In the genomic region with DNA sequence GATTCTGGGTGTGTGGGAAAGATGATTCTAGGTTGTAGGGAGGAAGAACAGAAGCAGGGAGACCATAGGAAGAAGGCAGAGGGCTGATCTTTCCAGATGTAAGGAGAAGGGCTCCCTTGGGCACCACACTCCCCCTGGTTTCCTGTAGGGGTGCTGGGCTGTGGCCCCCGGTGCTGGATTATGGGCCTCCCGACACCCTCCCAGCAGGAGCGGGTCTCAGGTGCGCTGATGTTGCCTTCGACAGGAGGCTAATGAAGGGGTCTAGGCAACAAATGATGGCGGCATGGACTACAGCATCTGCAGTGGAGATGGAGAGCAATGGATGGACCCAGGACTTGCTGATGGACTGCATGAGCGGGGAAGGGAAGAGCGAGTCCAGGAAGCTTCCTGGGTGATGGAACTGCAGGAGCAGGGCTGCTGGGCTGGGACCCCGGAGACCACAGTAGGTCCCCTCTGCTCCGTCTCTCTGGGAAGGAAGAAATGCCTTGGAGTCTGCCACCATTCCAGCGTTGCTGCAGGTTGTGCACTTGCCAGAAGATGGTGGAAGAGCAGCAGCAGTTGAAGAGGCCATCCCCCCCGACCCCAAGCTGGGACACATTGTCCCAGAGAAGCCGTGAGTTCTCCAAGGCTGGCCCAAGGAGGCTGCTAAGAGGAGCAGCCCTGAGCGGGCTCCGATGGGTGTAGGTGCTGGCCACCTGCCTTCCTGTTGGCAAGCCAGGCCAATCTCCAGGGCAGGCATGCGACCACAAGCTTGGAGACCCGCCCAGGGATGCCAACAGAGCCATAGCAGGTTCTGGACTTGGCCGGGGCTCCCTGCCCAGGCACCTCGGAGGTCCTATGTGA, we compare ENCODE assay signal across 22 cellular contexts.
DNase-seq lines count a peak whose midpoint lies in the region; ATAC-seq, FAIRE-seq and TF ChIP-seq lines count a peak whose summit lies in the region.
"Had no signal": no experiment of that assay in that cellular context is flagged by ENCODE, and none has a peak within 500 bp of the region (broad histone marks: within the 10 kb centered on the region; RNA-seq: fewer than 3 reads in every experiment).

No MANE protein-coding gene starts in this region.

- H4K20me1 ChIP-seq in H1 (replicated peaks in 1 of 2; ENCODE audit: control insufficient read depth in 1 of 2, insufficient read depth in 2 of 2, low read length in 2 of 2) (no peaks in the 10 kb centered on the region), HepG2 (ENCODE audit: insufficient read depth, low read length) (no peaks in the 10 kb centered on the region)

- TF ChIP-seq POLR2A in H1 (IDR thresholded peaks at IDR 0.05; ENCODE audit: control extremely low read depth in 1 of 2, low read depth in 2 of 2, low read length in 2 of 2) (no peak), HepG2 (IDR thresholded peaks at IDR 0.05; ENCODE audit: insufficient read depth in 1 of 2, low read depth in 2 of 2, low read length in 2 of 2) (no peak)

- CTCF ChIA-PET in H1 (lab: Charles Lee; ENCODE audit: partially characterized antibody), result interaction anchor here (0.6 to 23.6 kb wide), 4 partner anchors 9 to 1121 kb away, joined by 3 to 554 read pairs (median 12); no protein-coding TSS in a partner anchor
- CTCF ChIA-PET in HepG2 (lab: Yijun Ruan, JAX; ENCODE audit: low intra/inter-chr PET ratio, low total read pairs), result no interaction called here

- H3K4ac ChIP-seq in H1 (replicated peaks; ENCODE audit: insufficient read length, low read depth, low read length), result no peak overlapping the region
- no peak overlapping the region for H3K4ac ChIP-seq in neuronal stem cell (ENCODE audit: low read length)

- TF ChIP-seq EP300 in H1 (IDR thresholded peaks at IDR 0.05; ENCODE audit: borderline replicate concordance in 1 of 2, low read depth in 2 of 2, low read length in 2 of 2), result no peak
- no peak for TF ChIP-seq EP300 in HepG2 (IDR thresholded peaks at IDR 0.05; ENCODE audit: low read depth in 2 of 2, low read length in 2 of 2)
- no peak for TF ChIP-seq EP300 in HepG2 (CRISPR knock-in tag; IDR thresholded peaks at IDR 0.05; ENCODE audit: borderline replicate concordance)

- intact Hi-C loops in HepG2 (cut with micrococcal nuclease; ENCODE audit: unreplicated experiment), result no loop called here

- H3K14ac ChIP-seq in H1 (ENCODE audit: insufficient read length), result no peak overlapping the region
- no peak overlapping the region for H3K14ac ChIP-seq in neuronal stem cell (ENCODE audit: low read length)

- H2BK15ac ChIP-seq in H1 (ENCODE audit: low read length), result no peak overlapping the region
- no peak overlapping the region for H2BK15ac ChIP-seq in neuronal stem cell (ENCODE audit: low read length)

- H3K79me1 ChIP-seq in H1 (ENCODE audit: low read depth, low read length) (no peaks in the 10 kb centered on the region), neuronal stem cell (ENCODE audit: low read depth, low read length) (no peaks in the 10 kb centered on the region)

- H2AFZ ChIP-seq in H1 (ENCODE audit: low read length) (no peak overlapping the region), HepG2 (ENCODE audit: low read length) (no peak overlapping the region), neuronal stem cell (ENCODE audit: low read length) (no peak overlapping the region)

- H4K91ac ChIP-seq in H1 (replicated peaks; ENCODE audit: insufficient read length, low read length), result no peak overlapping the region
- no peak overlapping the region for H4K91ac ChIP-seq in neuronal stem cell (ENCODE audit: low read depth, low read length, poor library complexity)

- no peak overlapping the region for H2AK5ac ChIP-seq in H1 (ENCODE audit: low read depth, low read length)
- H2AK5ac ChIP-seq in neuronal stem cell (ENCODE audit: low read depth, low read length), result peak overlapping the region; percentile 80

- no peak overlapping the region for H4K5ac ChIP-seq in H1 (ENCODE audit: insufficient read length, low read depth, low read length)

- TF ChIP-seq RAD21 in H1 (IDR thresholded peaks at IDR 0.05 in 1 of 2, conservative IDR thresholded peaks at IDR 0.05 in 1 of 2; ENCODE audit: low read depth in 2 of 2, low read length in 2 of 2) (0 out of 4 replicates have a peak, but pooled peaks have one; percentile 3 to 9), HepG2 (CRISPR knock-in tag; IDR thresholded peaks at IDR 0.05) (no peak)

- ATAC-seq in HepG2, result no peak
- ATAC-seq: GM12878 had no signal

- BruUV-seq in HepG2 (replicated peaks; lab: Mats Ljungman, UMichigan), result no TSS peak

- DNase-seq in WERI-Rb-1 (no peak), H1 (ENCODE audit: low read depth in 1 of 2, low spot score in 2 of 2) (no peak), HepG2 (ENCODE audit: low spot score) (no peak), neuronal stem cell (ENCODE audit: low spot score) (no peak), GM20000 (ENCODE audit: low spot score) (no peak), SHP77 (lab: John Stamatoyannopoulos, UW) (no peak), NCI-H1930 (lab: John Stamatoyannopoulos, UW) (no peak)
- DNase-seq: ACHN; BE2C; C1 segment of cervical spinal cord; CD4-positive, CD25-positive, alpha-beta regulatory T cell; CD8-positive, alpha-beta memory T cell; COR-L47; DMS 273 treated with DMSO at 0.1 percent for 48 hours; DMS53; DND-41; EL; HCEC 1CT had no signal

- FAIRE-seq in H1 (lab: Jason Lieb, UNC) (no peak), HepG2 (lab: Jason Lieb, UNC) (no peak)
- FAIRE-seq: A204.1, GM12878, H54, HTR-8/SVneo had no signal

- in situ Hi-C loops in HepG2 (cut with HindIII; ENCODE audit: extremely low pct_ligation_motif_present, low pct_unique_long_range_greater_than_20kb), result no loop called here

- no peak overlapping the region for H3K4me2 ChIP-seq in H1 (ENCODE audit: insufficient read depth in 1 of 2, low read depth in 2 of 2, low read length in 2 of 2)
- H3K4me2 ChIP-seq in HepG2 (ENCODE audit: low read depth, low read length), result no peak overlapping the region
- no peak overlapping the region for H3K4me2 ChIP-seq in neuronal stem cell (ENCODE audit: insufficient read depth, low read length, poor library complexity, severe bottlenecking)

- H3K18ac ChIP-seq in H1 (ENCODE audit: extremely low read depth, low read length), result no peak overlapping the region
- H3K18ac ChIP-seq in neuronal stem cell (ENCODE audit: low read length), result peak overlapping the region; percentile 69

- H3K36me3 ChIP-seq in WERI-Rb-1 (no peaks in the 10 kb centered on the region), H1 (ENCODE audit: control insufficient read depth in 2 of 4, insufficient read depth in 4 of 4, low read length in 3 of 4) (no peaks in the 10 kb centered on the region), HepG2 (replicated peaks in 1 of 2; ENCODE audit: control insufficient read depth in 1 of 2, insufficient read depth in 2 of 2, low read length in 2 of 2) (no peaks in the 10 kb centered on the region), neuronal stem cell (replicated peaks in 1 of 2; ENCODE audit: control insufficient read depth in 2 of 2, insufficient read depth in 2 of 2, low read length in 2 of 2) (no peaks in the 10 kb centered on the region)
- H3K36me3 ChIP-seq: BE2C had no signal

- peaks cover 0 to 6% (median 3%) of the 10 kb centered on the region in 4 experiments; a peak in 3 of 7 replicates for H3K4me1 ChIP-seq in H1 (replicated peaks in 1 of 4; ENCODE audit: control insufficient read depth in 3 of 4, insufficient read depth in 4 of 4, low read length in 3 of 4)
- peaks cover 33% of the 10 kb centered on the region for H3K4me1 ChIP-seq in HepG2 (ENCODE audit: insufficient read depth, low read length)
- peaks cover 3 to 19% of the 10 kb centered on the region in 2 donors for H3K4me1 ChIP-seq in neuronal stem cell (ENCODE audit: control insufficient read depth in 2 of 2, insufficient read depth in 1 of 2, low read depth in 1 of 2, low read length in 2 of 2)

- POLR2A ChIA-PET in H1 (lab: Charles Lee; ENCODE audit: partially characterized antibody) (interaction anchor here (1.0 to 1.6 kb wide), 3 partner anchors 11 to 77 kb away, joined by 3 to 6 read pairs (median 3); no protein-coding TSS in a partner anchor), HepG2 (lab: Yijun Ruan, JAX) (interaction anchor here (1.1 to 1.2 kb wide), 2 partner anchors 29 to 77 kb away, joined by 3 to 4 read pairs; no protein-coding TSS in a partner anchor)

- H3K23ac ChIP-seq in H1 (ENCODE audit: insufficient read length) (no peak overlapping the region), neuronal stem cell (ENCODE audit: low read depth, low read length, poor library complexity) (no peak overlapping the region)

- no peak overlapping the region; the same call in 1 of the 2 replicates for H4K8ac ChIP-seq in H1 (ENCODE audit: extremely low read depth, insufficient read depth, low read length)
- H4K8ac ChIP-seq in neuronal stem cell (ENCODE audit: low read depth, low read length), result no peak overlapping the region

- TF ChIP-seq CTCF in WERI-Rb-1 (IDR thresholded peaks at IDR 0.05; ENCODE audit: low read depth, low read length) (peak; percentile 31), H1 (IDR thresholded peaks at IDR 0.05; ENCODE audit: control extremely low read depth in 1 of 3, insufficient read depth in 1 of 3, low read depth in 1 of 3, low read length in 3 of 3) (no peak), HepG2 (CRISPR knock-in tag; IDR thresholded peaks at IDR 0.05) (peak; percentile 37; the same call in 1 of the 2 replicates), GM20000 (IDR thresholded peaks at IDR 0.05; ENCODE audit: extremely low read depth, missing control alignments) (no peak)

- H2BK12ac ChIP-seq in H1 (ENCODE audit: low read depth, low read length) (no peak overlapping the region), neuronal stem cell (ENCODE audit: low read length) (peak overlapping the region; percentile 68)

- H2BK5ac ChIP-seq in H1 (ENCODE audit: low read depth, low read length), result no peak overlapping the region
- H2BK5ac ChIP-seq in neuronal stem cell (ENCODE audit: low read length), result peak overlapping the region; percentile 83

- H3K79me2 ChIP-seq in H1 (ENCODE audit: control insufficient read depth in 1 of 2, insufficient read depth in 2 of 2, low read length in 2 of 2) (no peaks in the 10 kb centered on the region), HepG2 (ENCODE audit: insufficient read depth, low read length) (no peaks in the 10 kb centered on the region)

- WGBS in H1 (ENCODE audit: extremely low coverage in 1 of 2, insufficient coverage in 1 of 2, insufficient read length in 1 of 2, insufficient replicate concordance in 2 of 2, low coverage in 1 of 2, low lambda C conversion rate in 2 of 2, missing lambda C conversion rate in 1 of 2), 2 experiments, result 86% methylated on average over 18 of the region's 19 CpGs; no CpG with 5 or more reads in 1 of the 2 experiments
- 57% methylated on average over 10 of the region's 19 CpGs for WGBS in HepG2 (ENCODE audit: low lambda C conversion rate)
- no CpG with 5 or more reads among the region's 19 CpGs for WGBS in neuronal stem cell (ENCODE audit: extremely low coverage in 2 of 2, insufficient read length in 2 of 2, insufficient replicate concordance in 1 of 2), 2 donors

- no peak overlapping the region for H3K9ac ChIP-seq in H1 (replicated peaks in 1 of 4; ENCODE audit: extremely low read depth in 1 of 4, low read depth in 3 of 4, low read length in 3 of 4)
- no peak overlapping the region for H3K9ac ChIP-seq in HepG2 (ENCODE audit: insufficient read depth, low read depth, low read length)
- H3K9ac ChIP-seq in neuronal stem cell (ENCODE audit: low read depth, low read length, poor library complexity), result no peak overlapping the region

- H3K56ac ChIP-seq in H1 (replicated peaks; ENCODE audit: insufficient read length, low read depth, low read length), result no peak overlapping the region

- H3K9me3 ChIP-seq in WERI-Rb-1 (ENCODE audit: severe bottlenecking) (no peaks in the 10 kb centered on the region), H1 (ENCODE audit: insufficient read depth in 2 of 2, low read depth in 1 of 2, low read length in 1 of 2) (no peaks in the 10 kb centered on the region), HepG2 (ENCODE audit: low read length) (no peaks in the 10 kb centered on the region), neuronal stem cell (replicated peaks in 1 of 2; ENCODE audit: control insufficient read depth in 2 of 2, insufficient read depth in 1 of 2, low read depth in 1 of 2, low read length in 2 of 2) (no peaks in the 10 kb centered on the region)
- H3K9me3 ChIP-seq: BE2C had no signal

- H2BK120ac ChIP-seq in H1 (replicated peaks; ENCODE audit: low read depth, low read length) (no peak overlapping the region), neuronal stem cell (ENCODE audit: low read depth, low read length) (no peak overlapping the region)

- H3K4me3 ChIP-seq in WERI-Rb-1 (ENCODE audit: low read depth, low read length) (no peak overlapping the region), H1 (ENCODE audit: extremely low read depth in 1 of 4, insufficient read depth in 2 of 4, low read depth in 3 of 4, low read length in 4 of 4) (no peak overlapping the region), HepG2 (replicated peaks in 1 of 3; ENCODE audit: insufficient read depth in 1 of 3, low read depth in 2 of 3, low read length in 3 of 3) (no peak overlapping the region), neuronal stem cell (ENCODE audit: low read length in 2 of 2) (no peak overlapping the region)
- H3K4me3 ChIP-seq: GM12878 had no signal

- H3K23me2 ChIP-seq in H1 (ENCODE audit: low read depth, low read length), result peaks cover 2% of the 10 kb centered on the region; the same call in 1 of the 2 replicates

- H2BK20ac ChIP-seq in H1 (ENCODE audit: low read length), result no peak overlapping the region

- H3K27ac ChIP-seq in WERI-Rb-1 (no peak overlapping the region), H1 (ENCODE audit: low read depth, low read length) (no peak overlapping the region), HepG2 (ENCODE audit: extremely low read length, insufficient read depth, low read length) (no peak overlapping the region), neuronal stem cell (replicated peaks; ENCODE audit: low read length) (no peak overlapping the region)

- H3K27me3 ChIP-seq in WERI-Rb-1 (ENCODE audit: insufficient read depth, low read depth, severe bottlenecking) (no peaks in the 10 kb centered on the region), H1 (replicated peaks in 1 of 4; ENCODE audit: control insufficient read depth in 3 of 4, extremely low read depth in 1 of 4, insufficient read depth in 3 of 4, low read length in 3 of 4) (peaks cover 0 to 15% (median 13%) of the 10 kb centered on the region in 4 experiments; a peak in 6 of 7 replicates), HepG2 (ENCODE audit: control insufficient read depth in 1 of 2, insufficient read depth in 2 of 2, low read length in 2 of 2) (peaks cover 3 to 28% of the 10 kb centered on the region in 2 experiments), neuronal stem cell (ENCODE audit: control insufficient read depth in 3 of 3, insufficient read depth in 3 of 3, low read depth in 1 of 3, low read length in 3 of 3) (peaks cover 0 to 7% (median 4%) of the 10 kb centered on the region in 3 experiments)
- H3K27me3 ChIP-seq: BE2C had no signal

Comparison
In these comparisons a context has a peak if more than half of its experiments do, and no peak if none do; other contexts are left out.
1. CTCF ChIP-seq: peak in WERI-Rb-1 (single experiment) and HepG2 (single experiment); none in H1 (0 of 3) and GM20000 (single experiment).